8 cellular contexts compared by ENCODE assay signal in the genomic region with DNA sequence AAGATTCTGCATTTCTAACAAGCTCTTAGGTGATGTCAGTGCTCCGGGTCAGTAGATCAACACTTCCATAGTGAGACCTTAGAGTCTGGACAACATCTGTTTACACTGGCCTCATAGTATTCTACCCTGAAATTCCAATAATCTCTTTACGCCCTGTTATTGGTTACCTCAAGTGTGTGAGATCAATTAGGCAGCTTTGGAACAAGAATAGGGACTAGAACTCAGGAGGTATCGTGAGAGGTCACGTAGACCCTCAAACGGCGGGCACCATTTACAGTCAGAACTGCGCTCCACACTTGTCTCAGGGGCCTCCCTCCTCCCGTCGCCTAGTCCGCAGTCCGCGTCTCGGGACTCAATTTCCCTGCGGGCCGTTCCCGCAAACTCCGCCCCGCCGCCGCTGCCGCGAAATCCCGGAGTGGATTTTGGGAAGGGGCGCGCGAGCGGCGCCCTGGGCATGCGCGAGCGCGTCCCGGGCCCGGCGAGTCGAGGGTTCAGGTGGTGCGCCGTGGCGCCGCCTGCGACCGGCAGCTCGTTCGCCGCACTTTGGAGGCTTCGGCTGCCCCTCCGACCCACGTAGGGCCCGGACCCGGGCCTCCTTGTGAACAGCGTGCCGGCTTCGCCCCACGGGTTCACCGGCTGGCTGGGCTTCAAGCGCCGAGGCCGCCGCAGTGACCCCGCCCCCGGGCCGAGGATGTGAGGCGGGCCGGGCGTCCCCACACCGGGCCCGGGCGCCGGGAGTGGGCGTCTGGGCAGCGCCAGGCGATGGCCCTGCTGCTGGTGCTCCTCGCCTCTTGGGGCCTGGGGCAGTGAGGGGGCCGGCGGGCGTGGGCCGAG. TPM values are rescaled to one million over a fixed set of nuclear protein-coding genes. Genes with fewer than 3 reads are reported as not detected.
DNase-seq lines count a peak whose midpoint lies in the region; TF ChIP-seq lines count a peak whose summit lies in the region.

A gene with protein sequence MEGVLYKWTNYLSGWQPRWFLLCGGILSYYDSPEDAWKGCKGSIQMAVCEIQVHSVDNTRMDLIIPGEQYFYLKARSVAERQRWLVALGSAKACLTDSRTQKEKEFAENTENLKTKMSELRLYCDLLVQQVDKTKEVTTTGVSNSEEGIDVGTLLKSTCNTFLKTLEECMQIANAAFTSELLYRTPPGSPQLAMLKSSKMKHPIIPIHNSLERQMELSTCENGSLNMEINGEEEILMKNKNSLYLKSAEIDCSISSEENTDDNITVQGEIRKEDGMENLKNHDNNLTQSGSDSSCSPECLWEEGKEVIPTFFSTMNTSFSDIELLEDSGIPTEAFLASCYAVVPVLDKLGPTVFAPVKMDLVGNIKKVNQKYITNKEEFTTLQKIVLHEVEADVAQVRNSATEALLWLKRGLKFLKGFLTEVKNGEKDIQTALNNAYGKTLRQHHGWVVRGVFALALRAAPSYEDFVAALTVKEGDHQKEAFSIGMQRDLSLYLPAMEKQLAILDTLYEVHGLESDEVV (plus strand): TSS at position 498 of the 834 bp plus-strand sequence. CDS start 351 bp downstream, outside the sequence.

- H3K4me3 ChIP-seq in GM23248, result peak within 1 kb of the TSS; percentile 99
- peak within 1 kb of the TSS; percentile 76 for H3K4me3 ChIP-seq in Karpas-422 (ENCODE audit: low read length)
- peak within 1 kb of the TSS; percentile 90 to 91 for H3K4me3 ChIP-seq in foreskin fibroblast (ENCODE audit: low read depth in 1 of 2, low read length in 2 of 2)
- H3K4me3 ChIP-seq in neural progenitor cell, result peak within 1 kb of the TSS; percentile 72
- H3K4me3 ChIP-seq in stomach, result peak within 1 kb of the TSS; percentile 74 to 98 (median 94)

- peak within 1 kb of the TSS; percentile 91 for H3K9ac ChIP-seq in GM23248
- H3K9ac ChIP-seq in Karpas-422 (ENCODE audit: low read length), result peak within 1 kb of the TSS; percentile 84
- peak within 1 kb of the TSS; percentile 42 for H3K9ac ChIP-seq in neural progenitor cell

- H3K4me2 ChIP-seq in GM23248 (ENCODE audit: unreplicated experiment) (peak within 1 kb of the TSS; percentile 84), Karpas-422 (ENCODE audit: low read depth, low read length, poor library complexity, severe bottlenecking) (peak within 1 kb of the TSS; percentile 86), neural progenitor cell (peak within 1 kb of the TSS; percentile 94)

- WGBS in GM23248 (ENCODE audit: low coverage in 1 of 2, low lambda C conversion rate in 2 of 2, missing lambda C conversion rate in 2 of 2), 2 experiments, result 1% methylated on average over 30 to 59 of the region's 77 CpGs
- 0% methylated on average over 18 to 77 of the region's 77 CpGs for WGBS in stomach, 5 donors

- H3F3A ChIP-seq in GM23248 (ENCODE audit: insufficient read depth) (peaks cover 32% of the 10 kb centered on the region), neural progenitor cell (ENCODE audit: low read depth) (peaks cover 14% of the 10 kb centered on the region)

- H4K20me1 ChIP-seq in GM23248 (ENCODE audit: insufficient read depth), result no peaks in the 10 kb centered on the region
- no peaks in the 10 kb centered on the region for H4K20me1 ChIP-seq in Karpas-422 (ENCODE audit: insufficient read depth, low read depth, low read length)
- H4K20me1 ChIP-seq in neural progenitor cell (ENCODE audit: low read depth), result peaks cover 40% of the 10 kb centered on the region

- H3K27ac ChIP-seq in GM23248, result peak within 1 kb of the TSS; percentile 54
- peak within 1 kb of the TSS; percentile 88 for H3K27ac ChIP-seq in Karpas-422 (ENCODE audit: low read length)
- H3K27ac ChIP-seq in neural progenitor cell, result peak within 1 kb of the TSS; percentile 29
- H3K27ac ChIP-seq in stomach, result peak within 1 kb of the TSS; percentile 89 to 94 (median 94)

- no peaks in the 10 kb centered on the region for H3K9me3 Mint-ChIP-seq in neural progenitor cell

- TF ChIP-seq CTCF in foreskin fibroblast (IDR thresholded peaks at IDR 0.05; ENCODE audit: low read depth, low read length) (no peak), neural progenitor cell (IDR thresholded peaks at IDR 0.05) (no peak), stomach (IDR thresholded peaks at IDR 0.05) (no peak)

- peaks cover 28% of the 10 kb centered on the region for H3K4me1 Mint-ChIP-seq in neural progenitor cell

- peak within 1 kb of the TSS; percentile 88 for H3K27ac Mint-ChIP-seq in neural progenitor cell

- peaks cover 7% of the 10 kb centered on the region for H3K36me3 Mint-ChIP-seq in neural progenitor cell

- H3K9me2 ChIP-seq in GM23248 (ENCODE audit: insufficient read depth) (no peaks in the 10 kb centered on the region), Karpas-422 (replicated peaks; ENCODE audit: insufficient read depth, low read length) (no peaks in the 10 kb centered on the region)

- H3K36me3 ChIP-seq in GM23248 (ENCODE audit: low read depth) (no peaks in the 10 kb centered on the region), Karpas-422 (ENCODE audit: insufficient read depth, low read length) (peaks cover 11% of the 10 kb centered on the region; the same call in 1 of the 2 replicates), neural progenitor cell (no peaks in the 10 kb centered on the region), stomach (no peaks in the 10 kb centered on the region)

- H3K4me3 Mint-ChIP-seq in neural progenitor cell, result peak within 1 kb of the TSS; percentile 93

- no peaks in the 10 kb centered on the region for H3K27me3 Mint-ChIP-seq in neural progenitor cell (ENCODE audit: insufficient read depth, low read depth)

- no peak for TF ChIP-seq POLR2A in stomach (IDR thresholded peaks at IDR 0.05)

- no peaks in the 10 kb centered on the region for H3K9me3 ChIP-seq in GM23248 (ENCODE audit: low read depth)
- no peaks in the 10 kb centered on the region for H3K9me3 ChIP-seq in Karpas-422 (ENCODE audit: low read length)
- no peaks in the 10 kb centered on the region for H3K9me3 ChIP-seq in neural progenitor cell (ENCODE audit: low read depth)
- H3K9me3 ChIP-seq in stomach, result no peaks in the 10 kb centered on the region

- peaks cover 73% of the 10 kb centered on the region for H3K79me2 ChIP-seq in GM23248 (ENCODE audit: insufficient read depth)
- peaks cover 83% of the 10 kb centered on the region for H3K79me2 ChIP-seq in Karpas-422 (ENCODE audit: low read length)
- peaks cover 45% of the 10 kb centered on the region for H3K79me2 ChIP-seq in neural progenitor cell (ENCODE audit: low read depth)

- intact Hi-C loops in stomach (cut with DNase I; ENCODE audit: low total_unique reads), result no loop called here

- TF ChIP-seq EP300 in stomach (IDR thresholded peaks at IDR 0.05), result no peak

- H2AFZ ChIP-seq in GM23248 (peak within 1 kb of the TSS; percentile 98), Karpas-422 (ENCODE audit: low read length) (peak within 1 kb of the TSS; percentile 55), neural progenitor cell (replicated peaks) (peak within 1 kb of the TSS; percentile 61)

- H3K27me3 ChIP-seq in GM23248 (replicated peaks; ENCODE audit: insufficient read depth) (no peaks in the 10 kb centered on the region), Karpas-422 (ENCODE audit: low read length) (no peaks in the 10 kb centered on the region), neural progenitor cell (no peaks in the 10 kb centered on the region), stomach (no peaks in the 10 kb centered on the region)

- in situ Hi-C loops in GM23248 (cut with MboI), result no loop called here

- H3K4me1 ChIP-seq in GM23248 (ENCODE audit: insufficient read depth) (peaks cover 37% of the 10 kb centered on the region), Karpas-422 (ENCODE audit: low read length) (peaks cover 62% of the 10 kb centered on the region), neural progenitor cell (peaks cover 34% of the 10 kb centered on the region), stomach (peaks cover 20 to 75% (median 58%) of the 10 kb centered on the region in 4 donors)

- DNase-seq in ELF-1 (ENCODE audit: low read depth, low spot score), result peak; percentile 96
- peak; percentile 85 for DNase-seq in GM23248
- peak; percentile 98 for DNase-seq in Karpas-422
- DNase-seq in SHP77 (lab: John Stamatoyannopoulos, UW), result peak; percentile 92 to 96
- peak; percentile 85 for DNase-seq in activated gamma-delta T cell treated with Interleukin-2 at 50 U/mL for 16 hours
- peak; percentile 85 to 96 for DNase-seq in foreskin fibroblast
- peak; percentile 93 for DNase-seq in neural progenitor cell (ENCODE audit: low spot score)
- DNase-seq in stomach, result peak; percentile 87

RNA-seq across cellular contexts. Expression of the gene that starts here (rescaled TPM):
- total RNA-seq in GM23248 (2014; rRNA removed; shearing (Covaris generic)), result 10.3 and 15.3 TPM in 2 replicates
- 4.5 and 4.7 TPM in 2 replicates for polyA plus RNA-seq in GM23248 (2016; fragmentation: Nextera tagmentation; extraction: Ambion mirVana)
- 28.1 and 41.0 TPM in 2 replicates for total RNA-seq in Karpas-422 (2014; rRNA removed; shearing (Covaris generic); ENCODE audit: low replicate concordance)
- 53.5 and 62.7 TPM in 2 replicates for total RNA-seq in neural progenitor cell (ENCODE audit: low replicate concordance)
- total RNA-seq in stomach, result 10 to 100 TPM in 2 of 5 donors, 1 to 10 TPM in 3; 4.9 to 18.5 (median 8.5) TPM
- polyA plus RNA-seq in stomach, result 1 to 10 TPM; 2.2 to 3.0 (median 2.9) TPM

Comparison
In these comparisons a context has a peak if more than half of its experiments do, and no peak if none do; other contexts are left out.
1. Peak in every context shown above with its lines: DNase-seq, H3K4me3 ChIP-seq and H3K27ac ChIP-seq.
2. H3K27ac ChIP-seq: peak in every context shown above with its lines; median percentile 94 in stomach; 88 in Karpas-422; 54 in GM23248; 29 in neural progenitor cell.